In the genomic region with DNA sequence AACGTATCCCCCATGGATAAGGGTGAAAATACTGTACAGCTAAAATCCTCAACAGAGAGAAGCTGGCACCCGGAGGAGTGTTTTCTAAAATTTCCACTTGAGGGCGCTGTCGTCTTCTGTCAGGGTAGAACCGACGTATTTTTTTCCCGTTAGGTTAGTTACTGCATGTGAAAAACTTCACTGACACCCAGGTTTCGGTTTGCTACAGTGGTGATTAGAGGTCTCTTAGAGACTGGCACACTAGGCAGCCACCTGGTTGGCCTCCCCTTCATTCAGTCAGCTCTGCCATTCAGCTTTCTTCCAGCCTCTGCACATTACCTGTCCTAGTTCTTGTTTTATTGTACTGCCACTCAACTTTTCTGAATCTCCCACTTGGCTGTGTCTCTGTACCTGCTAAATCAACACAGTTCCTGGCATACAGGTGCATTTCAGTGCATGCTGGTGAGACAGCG, we compare ENCODE assay signal across 8 cellular contexts. TPM values are rescaled to one million over a fixed set of nuclear protein-coding genes. Genes with fewer than 3 reads are reported as not detected.
DNase-seq lines count a peak whose midpoint lies in the region; ATAC-seq, FAIRE-seq and TF ChIP-seq lines count a peak whose summit lies in the region.

No MANE protein-coding gene starts in this region.

- H3K4me1 ChIP-seq in H1 (replicated peaks in 1 of 4; ENCODE audit: control insufficient read depth in 3 of 4, insufficient read depth in 4 of 4, low read length in 3 of 4), result no peaks in the 10 kb centered on the region

- H3K4me2 ChIP-seq in H1 (ENCODE audit: insufficient read depth in 1 of 2, low read depth in 2 of 2, low read length in 2 of 2), result no peak overlapping the region

- H4K20me1 ChIP-seq in H1 (replicated peaks in 1 of 2; ENCODE audit: control insufficient read depth in 1 of 2, insufficient read depth in 2 of 2, low read length in 2 of 2), result no peaks in the 10 kb centered on the region

- H3K9ac ChIP-seq in H1 (replicated peaks in 1 of 4; ENCODE audit: extremely low read depth in 1 of 4, low read depth in 3 of 4, low read length in 3 of 4), result no peak overlapping the region

- FAIRE-seq in H1 (lab: Jason Lieb, UNC), result peak; percentile 81

- H3K23ac ChIP-seq in H1 (ENCODE audit: insufficient read length), result no peak overlapping the region

- no peak for TF ChIP-seq POLR2A in H1 (IDR thresholded peaks at IDR 0.05; ENCODE audit: control extremely low read depth in 1 of 2, low read depth in 2 of 2, low read length in 2 of 2)

- no peak overlapping the region for H3K4me3 ChIP-seq in H1 (ENCODE audit: extremely low read depth in 1 of 4, insufficient read depth in 2 of 4, low read depth in 3 of 4, low read length in 4 of 4)

- H3K36me3 Mint-ChIP-seq in stimulated activated memory B cell treated with anti-CD40 and anti-IgM and Interleukin-4, amounts not matched to agents 10 μg/mL and 1 μg/mL and 100 μg/mL, for 72 hours, result no peaks in the 10 kb centered on the region

- ATAC-seq in HG02884 (IDR thresholded peaks at IDR 0.05; ENCODE audit: unreplicated experiment), result peak; percentile 65
- peak; percentile 66 for ATAC-seq in stimulated activated memory B cell treated with anti-CD40 and anti-IgM and Interleukin-4, amounts not matched to agents 10 μg/mL and 1 μg/mL and 100 μg/mL, for 72 hours

- H2BK15ac ChIP-seq in H1 (ENCODE audit: low read length), result no peak overlapping the region

- H3K36me3 ChIP-seq in H1 (ENCODE audit: control insufficient read depth in 2 of 4, insufficient read depth in 4 of 4, low read length in 3 of 4), result no peaks in the 10 kb centered on the region

- H3K9me3 ChIP-seq in H1 (ENCODE audit: insufficient read depth in 2 of 2, low read depth in 1 of 2, low read length in 1 of 2), result no peaks in the 10 kb centered on the region

- DNase-seq in NCI-H748 treated with DMSO at 0.1 percent for 48 hours (lab: John Stamatoyannopoulos, UW) (peak; percentile 32), H1 (ENCODE audit: low read depth in 1 of 2, low spot score in 2 of 2) (peak in 1 of 2 experiments; percentile 84), myocyte (ENCODE audit: low read depth) (peak; percentile 67), NCI-H128 (lab: John Stamatoyannopoulos, UW; ENCODE audit: unreplicated experiment) (no peak)
- peak; percentile 24 for DNase-seq in activated CD8-positive, alpha-beta memory T cell treated with anti-CD3 and anti-CD28 coated beads for 1 hour (ENCODE audit: extremely low read depth in 1 of 2, low read depth in 1 of 2)

- H3K27ac Mint-ChIP-seq in stimulated activated memory B cell treated with anti-CD40 and anti-IgM and Interleukin-4, amounts not matched to agents 10 μg/mL and 1 μg/mL and 100 μg/mL, for 72 hours, result no peak overlapping the region

- no peak overlapping the region for H3K4me3 Mint-ChIP-seq in stimulated activated memory B cell treated with anti-CD40 and anti-IgM and Interleukin-4, amounts not matched to agents 10 μg/mL and 1 μg/mL and 100 μg/mL, for 72 hours

- no peaks in the 10 kb centered on the region for H3K27me3 ChIP-seq in H1 (replicated peaks in 1 of 4; ENCODE audit: control insufficient read depth in 3 of 4, extremely low read depth in 1 of 4, insufficient read depth in 3 of 4, low read length in 3 of 4)

- H3K4ac ChIP-seq in H1 (replicated peaks; ENCODE audit: insufficient read length, low read depth, low read length), result no peak overlapping the region

- no peak overlapping the region for H4K91ac ChIP-seq in H1 (replicated peaks; ENCODE audit: insufficient read length, low read length)

- no peak overlapping the region for H3K18ac ChIP-seq in H1 (ENCODE audit: extremely low read depth, low read length)

- peaks cover 16% of the 10 kb centered on the region for H3K27me3 Mint-ChIP-seq in stimulated activated memory B cell treated with anti-CD40 and anti-IgM and Interleukin-4, amounts not matched to agents 10 μg/mL and 1 μg/mL and 100 μg/mL, for 72 hours

- no peaks in the 10 kb centered on the region for H3K79me2 ChIP-seq in H1 (ENCODE audit: control insufficient read depth in 1 of 2, insufficient read depth in 2 of 2, low read length in 2 of 2)

- TF ChIP-seq CTCF in GM12872 (IDR thresholded peaks at IDR 0.05; ENCODE audit: insufficient read depth, low read depth, low read length) (peak; percentile 75), H1 (IDR thresholded peaks at IDR 0.05; ENCODE audit: control extremely low read depth in 1 of 3, insufficient read depth in 1 of 3, low read depth in 1 of 3, low read length in 3 of 3) (peak; percentile 18 to 94 (median 64))

- no peaks in the 10 kb centered on the region for H3K9me3 Mint-ChIP-seq in stimulated activated memory B cell treated with anti-CD40 and anti-IgM and Interleukin-4, amounts not matched to agents 10 μg/mL and 1 μg/mL and 100 μg/mL, for 72 hours

- H2AK5ac ChIP-seq in H1 (ENCODE audit: low read depth, low read length), result no peak overlapping the region

- no peak for TF ChIP-seq EP300 in H1 (IDR thresholded peaks at IDR 0.05; ENCODE audit: borderline replicate concordance in 1 of 2, low read depth in 2 of 2, low read length in 2 of 2)

- H2BK20ac ChIP-seq in H1 (ENCODE audit: low read length), result no peak overlapping the region

- POLR2A ChIA-PET in H1 (lab: Charles Lee; ENCODE audit: partially characterized antibody), result interaction anchor here (0.9 kb wide), 1 partner anchor 197 kb away, joined by 3 read pairs; no protein-coding TSS in a partner anchor

- H2BK5ac ChIP-seq in H1 (ENCODE audit: low read depth, low read length), result no peak overlapping the region

- CTCF ChIA-PET in H1 (lab: Charles Lee; ENCODE audit: partially characterized antibody), result interaction anchor here (0.5 to 7.2 kb wide), 55 partner anchors 9 to 722 kb away, joined by 3 to 193 read pairs (median 4); partner anchors contain the start of genes CCK and VIPR1

- no peaks in the 10 kb centered on the region for H3K23me2 ChIP-seq in H1 (ENCODE audit: low read depth, low read length)

- 16% methylated on average over 9 of the region's 9 CpGs; no CpG with 5 or more reads in 1 of the 2 experiments for WGBS in H1 (ENCODE audit: extremely low coverage in 1 of 2, insufficient coverage in 1 of 2, insufficient read length in 1 of 2, insufficient replicate concordance in 2 of 2, low coverage in 1 of 2, low lambda C conversion rate in 2 of 2, missing lambda C conversion rate in 1 of 2), 2 experiments

- H3K4me1 Mint-ChIP-seq in stimulated activated memory B cell treated with anti-CD40 and anti-IgM and Interleukin-4, amounts not matched to agents 10 μg/mL and 1 μg/mL and 100 μg/mL, for 72 hours, result peaks cover 6% of the 10 kb centered on the region

- no peak overlapping the region for H4K8ac ChIP-seq in H1 (ENCODE audit: extremely low read depth, insufficient read depth, low read length)

- H2BK120ac ChIP-seq in H1 (replicated peaks; ENCODE audit: low read depth, low read length), result no peak overlapping the region

- H3K79me1 ChIP-seq in H1 (ENCODE audit: low read depth, low read length), result no peaks in the 10 kb centered on the region

- no peak overlapping the region for H2BK12ac ChIP-seq in H1 (ENCODE audit: low read depth, low read length)

- peak overlapping the region; percentile 45; the same call in 1 of the 2 replicates for H2AFZ ChIP-seq in H1 (ENCODE audit: low read length)

- peak; percentile 96 to 98 for TF ChIP-seq RAD21 in H1 (IDR thresholded peaks at IDR 0.05 in 1 of 2, conservative IDR thresholded peaks at IDR 0.05 in 1 of 2; ENCODE audit: low read depth in 2 of 2, low read length in 2 of 2)

- H3K14ac ChIP-seq in H1 (ENCODE audit: insufficient read length), result no peak overlapping the region

- no peak overlapping the region for H4K5ac ChIP-seq in H1 (ENCODE audit: insufficient read length, low read depth, low read length)

- no peak overlapping the region for H3K56ac ChIP-seq in H1 (replicated peaks; ENCODE audit: insufficient read length, low read depth, low read length)

- H3K27ac ChIP-seq in H1 (ENCODE audit: low read depth, low read length), result no peak overlapping the region

TF ChIP-seq in H1, 55 proteins besides CTCF, POLR2A, EP300 and RAD21 (continues in another document):
- TF ChIP-seq TCF12 (IDR thresholded peaks at IDR 0.05; ENCODE audit: low read depth, low read length) (no peak), TBP (IDR thresholded peaks at IDR 0.05; ENCODE audit: low read depth, low read length) (no peak), KDM5A (IDR thresholded peaks at IDR 0.05; ENCODE audit: low read length) (no peak), USF2 (IDR thresholded peaks at IDR 0.05; ENCODE audit: low read length) (no peak), POU5F1 (IDR thresholded peaks at IDR 0.05; ENCODE audit: low read depth, low read length) (no peak), FOSL1 (IDR thresholded peaks at IDR 0.05; ENCODE audit: insufficient read depth, low read depth, low read length) (no peak), CTBP2 (IDR thresholded peaks at IDR 0.05; ENCODE audit: borderline replicate concordance, insufficient read depth, insufficient read length, low read length) (no peak), BACH1 (IDR thresholded peaks at IDR 0.05; ENCODE audit: low read length) (no peak), BRCA1 (IDR thresholded peaks at IDR 0.05; ENCODE audit: low read depth, low read length) (no peak), EGR1 (IDR thresholded peaks at IDR 0.05; ENCODE audit: borderline replicate concordance, low read depth, low read length) (no peak), BCL11A (IDR thresholded peaks at IDR 0.05; ENCODE audit: low read depth in 2 of 2, low read length in 2 of 2) (no peak), HDAC2 (IDR thresholded peaks at IDR 0.05; ENCODE audit: borderline replicate concordance in 1 of 2, low read depth in 2 of 2, low read length in 2 of 2) (no peak), TAF1 (IDR thresholded peaks at IDR 0.05; ENCODE audit: low read depth, low read length) (no peak), SP4 (IDR thresholded peaks at IDR 0.05; ENCODE audit: low read length) (no peak)

RNA-seq across cellular contexts. Expression of gene CCK, which starts 18.4 kb away (rescaled TPM):
- 0.99 and 2.4 TPM in 2 replicates for total RNA-seq in H1 (2021; fragmentation: NEBNext Ultra II Directional; extraction: Animal tissue kit (Norgen Biotek cat#: 25700))
- polyA plus RNA-seq in H1 (2011; rRNA removed), result 2.8 and 3.5 TPM in 2 replicates
- 2.3 TPM for polyA plus RNA-seq in H1 (2011; cell fraction: cytosol; rRNA removed)
- polyA plus RNA-seq in H1 (2011; cell fraction: nucleus; rRNA removed), result 1.7 TPM
- 1.0 to 1.7 TPM (median 1.5 TPM) in 4 replicates for polyA plus RNA-seq in H1 (2012, experiment 1 of 2)
- 0.93 TPM for polyA plus RNA-seq in H1 (2012, experiment 2 of 2)
- 0.55 TPM for polyA plus RNA-seq in H1 (2013, experiment 1 of 2)
- 0.99 TPM for polyA plus RNA-seq in H1 (2013, experiment 2 of 2)
- 0.46 TPM in 1 of 2 replicates, not detected in the other for polyA minus RNA-seq in H1 (2011; rRNA and poly(A)+ RNA removed)
- not detected for polyA minus RNA-seq in H1 (2011; cell fraction: cytosol; rRNA and poly(A)+ RNA removed)
- 1.3 TPM for polyA minus RNA-seq in H1 (2011; cell fraction: nucleus; rRNA and poly(A)+ RNA removed)
- total RNA-seq in myocyte, result not detected in 2 replicates
- polyA plus RNA-seq in myocyte (2012), result not detected
